ENCODE assay signal across 1 cellular context in the genomic region with DNA sequence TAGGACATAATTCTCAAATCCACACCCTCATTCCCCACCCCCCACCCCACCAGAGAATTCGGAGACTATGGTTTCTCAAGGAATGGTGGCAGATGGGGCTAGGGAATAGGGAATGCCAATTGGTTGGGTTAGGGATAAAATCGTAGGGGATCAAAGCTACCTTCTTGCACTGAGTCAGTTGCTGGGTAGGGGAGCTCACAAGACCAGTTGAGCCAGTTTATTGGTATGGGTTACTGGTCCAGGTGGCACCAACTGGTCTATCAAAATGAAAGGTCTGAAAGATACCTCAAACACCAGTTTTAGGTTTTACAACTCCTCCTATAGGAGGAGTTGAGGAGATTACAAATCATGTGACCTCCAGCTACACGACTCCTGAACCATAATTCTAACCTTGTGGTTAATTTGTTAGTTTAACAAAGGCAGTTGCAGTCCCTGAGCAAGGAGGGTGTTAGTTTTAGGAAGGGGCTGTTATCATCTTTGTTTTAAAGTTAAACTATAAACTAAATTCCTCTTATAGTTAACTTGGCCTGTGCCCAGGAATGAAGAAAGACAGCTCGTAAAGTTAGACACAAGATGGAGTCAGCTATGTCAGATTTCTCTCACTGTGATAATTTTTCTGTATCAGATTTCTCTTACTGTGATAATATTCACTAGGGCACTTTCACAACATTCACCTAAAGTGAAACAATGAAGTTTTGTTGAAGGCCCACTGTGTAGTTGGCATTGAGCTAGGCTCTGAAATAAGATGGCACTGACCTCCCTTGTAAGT.
TF ChIP-seq lines count a peak whose summit lies in the region.

No MANE protein-coding gene starts in this region.

TF ChIP-seq in GM23338, 12 proteins besides CTCF, POLR2A, EP300 and RAD21 (continued from another document):
- TF ChIP-seq, protein P1, sequence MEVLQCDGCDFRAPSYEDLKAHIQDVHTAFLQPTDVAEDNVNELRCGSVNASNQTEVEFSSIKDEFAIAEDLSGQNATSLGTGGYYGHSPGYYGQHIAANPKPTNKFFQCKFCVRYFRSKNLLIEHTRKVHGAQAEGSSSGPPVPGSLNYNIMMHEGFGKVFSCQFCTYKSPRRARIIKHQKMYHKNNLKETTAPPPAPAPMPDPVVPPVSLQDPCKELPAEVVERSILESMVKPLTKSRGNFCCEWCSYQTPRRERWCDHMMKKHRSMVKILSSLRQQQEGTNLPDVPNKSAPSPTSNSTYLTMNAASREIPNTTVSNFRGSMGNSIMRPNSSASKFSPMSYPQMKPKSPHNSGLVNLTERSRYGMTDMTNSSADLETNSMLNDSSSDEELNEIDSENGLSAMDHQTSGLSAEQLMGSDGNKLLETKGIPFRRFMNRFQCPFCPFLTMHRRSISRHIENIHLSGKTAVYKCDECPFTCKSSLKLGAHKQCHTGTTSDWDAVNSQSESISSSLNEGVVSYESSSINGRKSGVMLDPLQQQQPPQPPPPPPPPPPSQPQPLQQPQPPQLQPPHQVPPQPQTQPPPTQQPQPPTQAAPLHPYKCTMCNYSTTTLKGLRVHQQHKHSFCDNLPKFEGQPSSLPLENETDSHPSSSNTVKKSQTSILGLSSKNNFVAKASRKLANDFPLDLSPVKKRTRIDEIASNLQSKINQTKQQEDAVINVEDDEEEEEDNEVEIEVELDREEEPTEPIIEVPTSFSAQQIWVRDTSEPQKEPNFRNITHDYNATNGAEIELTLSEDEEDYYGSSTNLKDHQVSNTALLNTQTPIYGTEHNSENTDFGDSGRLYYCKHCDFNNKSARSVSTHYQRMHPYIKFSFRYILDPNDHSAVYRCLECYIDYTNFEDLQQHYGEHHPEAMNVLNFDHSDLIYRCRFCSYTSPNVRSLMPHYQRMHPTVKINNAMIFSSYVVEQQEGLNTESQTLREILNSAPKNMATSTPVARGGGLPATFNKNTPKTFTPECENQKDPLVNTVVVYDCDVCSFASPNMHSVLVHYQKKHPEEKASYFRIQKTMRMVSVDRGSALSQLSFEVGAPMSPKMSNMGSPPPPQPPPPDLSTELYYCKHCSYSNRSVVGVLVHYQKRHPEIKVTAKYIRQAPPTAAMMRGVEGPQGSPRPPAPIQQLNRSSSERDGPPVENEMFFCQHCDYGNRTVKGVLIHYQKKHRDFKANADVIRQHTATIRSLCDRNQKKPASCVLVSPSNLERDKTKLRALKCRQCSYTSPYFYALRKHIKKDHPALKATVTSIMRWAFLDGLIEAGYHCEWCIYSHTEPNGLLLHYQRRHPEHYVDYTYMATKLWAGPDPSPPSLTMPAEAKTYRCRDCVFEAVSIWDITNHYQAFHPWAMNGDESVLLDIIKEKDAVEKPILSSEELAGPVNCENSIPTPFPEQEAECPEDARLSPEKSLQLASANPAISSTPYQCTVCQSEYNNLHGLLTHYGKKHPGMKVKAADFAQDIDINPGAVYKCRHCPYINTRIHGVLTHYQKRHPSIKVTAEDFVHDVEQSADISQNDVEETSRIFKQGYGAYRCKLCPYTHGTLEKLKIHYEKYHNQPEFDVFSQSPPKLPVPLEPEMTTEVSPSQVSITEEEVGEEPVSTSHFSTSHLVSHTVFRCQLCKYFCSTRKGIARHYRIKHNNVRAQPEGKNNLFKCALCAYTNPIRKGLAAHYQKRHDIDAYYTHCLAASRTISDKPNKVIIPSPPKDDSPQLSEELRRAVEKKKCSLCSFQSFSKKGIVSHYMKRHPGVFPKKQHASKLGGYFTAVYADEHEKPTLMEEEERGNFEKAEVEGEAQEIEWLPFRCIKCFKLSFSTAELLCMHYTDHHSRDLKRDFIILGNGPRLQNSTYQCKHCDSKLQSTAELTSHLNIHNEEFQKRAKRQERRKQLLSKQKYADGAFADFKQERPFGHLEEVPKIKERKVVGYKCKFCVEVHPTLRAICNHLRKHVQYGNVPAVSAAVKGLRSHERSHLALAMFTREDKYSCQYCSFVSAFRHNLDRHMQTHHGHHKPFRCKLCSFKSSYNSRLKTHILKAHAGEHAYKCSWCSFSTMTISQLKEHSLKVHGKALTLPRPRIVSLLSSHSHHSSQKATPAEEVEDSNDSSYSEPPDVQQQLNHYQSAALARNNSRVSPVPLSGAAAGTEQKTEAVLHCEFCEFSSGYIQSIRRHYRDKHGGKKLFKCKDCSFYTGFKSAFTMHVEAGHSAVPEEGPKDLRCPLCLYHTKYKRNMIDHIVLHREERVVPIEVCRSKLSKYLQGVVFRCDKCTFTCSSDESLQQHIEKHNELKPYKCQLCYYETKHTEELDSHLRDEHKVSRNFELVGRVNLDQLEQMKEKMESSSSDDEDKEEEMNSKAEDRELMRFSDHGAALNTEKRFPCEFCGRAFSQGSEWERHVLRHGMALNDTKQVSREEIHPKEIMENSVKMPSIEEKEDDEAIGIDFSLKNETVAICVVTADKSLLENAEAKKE (CRISPR knock-in tag; IDR thresholded peaks at IDR 0.05): no peak
- no peak for TF ChIP-seq JUNB (IDR thresholded peaks at IDR 0.05; ENCODE audit: unreplicated experiment)
- no peak for TF ChIP-seq ZNF114 (CRISPR knock-in tag; IDR thresholded peaks at IDR 0.05)
- TF ChIP-seq CREB1 (CRISPR knock-in tag; IDR thresholded peaks at IDR 0.05; ENCODE audit: low read depth): no peak
- no peak for TF ChIP-seq NANOG (IDR thresholded peaks at IDR 0.05; ENCODE audit: borderline replicate concordance)
- TF ChIP-seq ZNF331 (CRISPR knock-in tag; IDR thresholded peaks at IDR 0.05; ENCODE audit: low read depth): no peak
- TF ChIP-seq STAT1 (IDR thresholded peaks at IDR 0.05; ENCODE audit: unreplicated experiment): no peak
- TF ChIP-seq, protein P2, sequence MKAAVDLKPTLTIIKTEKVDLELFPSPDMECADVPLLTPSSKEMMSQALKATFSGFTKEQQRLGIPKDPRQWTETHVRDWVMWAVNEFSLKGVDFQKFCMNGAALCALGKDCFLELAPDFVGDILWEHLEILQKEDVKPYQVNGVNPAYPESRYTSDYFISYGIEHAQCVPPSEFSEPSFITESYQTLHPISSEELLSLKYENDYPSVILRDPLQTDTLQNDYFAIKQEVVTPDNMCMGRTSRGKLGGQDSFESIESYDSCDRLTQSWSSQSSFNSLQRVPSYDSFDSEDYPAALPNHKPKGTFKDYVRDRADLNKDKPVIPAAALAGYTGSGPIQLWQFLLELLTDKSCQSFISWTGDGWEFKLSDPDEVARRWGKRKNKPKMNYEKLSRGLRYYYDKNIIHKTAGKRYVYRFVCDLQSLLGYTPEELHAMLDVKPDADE (IDR thresholded peaks at IDR 0.05): no peak
